In genomic region chr7:34939175-34939574, GRCh38 we compare ENCODE assay signal across 16 cellular contexts.
DNase-seq lines count a peak whose midpoint lies in the region; ATAC-seq, FAIRE-seq and TF ChIP-seq lines count a peak whose summit lies in the region.
"Had no signal": no experiment of that assay in that cellular context is flagged by ENCODE, and none has a peak within 500 bp of the region (broad histone marks: within the 10 kb centered on the region; RNA-seq: fewer than 3 reads in every experiment).

No MANE protein-coding gene starts in this region.

- H3K27ac ChIP-seq in astrocyte (ENCODE audit: low read depth, low read length): no peak overlapping the region
- no peak overlapping the region for H3K27ac ChIP-seq in thyroid gland
- H3K27ac ChIP-seq: testis had no signal

- H3K9ac ChIP-seq in astrocyte (ENCODE audit: low read length): no peak overlapping the region

- peak overlapping the region; percentile 28 for H3K4me2 ChIP-seq in astrocyte (ENCODE audit: low read length)

- no peak for TF ChIP-seq POLR2A in thyroid gland (IDR thresholded peaks at IDR 0.05)

- CTCF ChIA-PET in T-cell (lab: Charles Lee): interaction anchor here in 1 of 2 donors (0.6 kb wide), 1 partner anchor 104 kb away, joined by 3 read pairs; no protein-coding TSS in a partner anchor

- WGBS in thyroid gland, 2 donors: 88 to 91% methylated on average over 6 of the region's 6 CpGs

- FAIRE-seq in astrocyte (lab: Jason Lieb, UNC): no peak
- FAIRE-seq: D721Med had no signal

- H3K4me3 ChIP-seq in astrocyte (ENCODE audit: insufficient read depth, low read depth, low read length) (no peak overlapping the region), thyroid gland (replicated peaks in 1 of 3) (no peak overlapping the region)
- H3K4me3 ChIP-seq: testis had no signal

- H3K4me1 Mint-ChIP-seq in HFFc6 (ENCODE audit: low read depth) (peaks cover 15% of the 10 kb centered on the region), astrocyte (ENCODE audit: low read depth, unreplicated experiment) (peaks cover 10% of the 10 kb centered on the region), T-cell (no peaks in the 10 kb centered on the region)
- H3K4me1 Mint-ChIP-seq in natural killer cell treated with Interleukin-12 subunit alpha and Interleukin-12 subunit beta and Interleukin-15 and Interleukin-18, amount 100 ng/mL, for 72 hours (ENCODE audit: low read depth in 2 of 2): no peaks in the 10 kb centered on the region
- H3K4me1 Mint-ChIP-seq: memory B cell had no signal

- H3K4me3 Mint-ChIP-seq in HFFc6 (peak overlapping the region; percentile 27; the same call in 1 of the 2 replicates), astrocyte (ENCODE audit: unreplicated experiment) (no peak overlapping the region), T-cell (no peak overlapping the region)
- no peak overlapping the region for H3K4me3 Mint-ChIP-seq in natural killer cell treated with Interleukin-12 subunit alpha and Interleukin-12 subunit beta and Interleukin-15 and Interleukin-18, amount 100 ng/mL, for 72 hours
- H3K4me3 Mint-ChIP-seq: memory B cell had no signal

- no peak for ATAC-seq in T-cell (replicated peaks in 1 of 4)
- ATAC-seq in natural killer cell treated with Interleukin-12 subunit alpha and Interleukin-12 subunit beta and Interleukin-15 and Interleukin-18, amount 100 ng/mL, for 72 hours: no peak

- no peak for TF ChIP-seq CTCF in HFFc6 (IDR thresholded peaks at IDR 0.05)
- TF ChIP-seq CTCF in astrocyte (IDR thresholded peaks at IDR 0.05; ENCODE audit: insufficient read depth, low read depth, low read length): no peak
- no peak for TF ChIP-seq CTCF in thyroid gland (IDR thresholded peaks at IDR 0.05)

- DNase-seq in A172 (ENCODE audit: low spot score) (peak; percentile 26), HFFc6 (peak; percentile 53), astrocyte (ENCODE audit: low read depth) (peak; percentile 68), hepatic stellate cell (ENCODE audit: low spot score) (peak; percentile 15), T-cell (no peak), thyroid gland (no peak), NCI-H510A (lab: John Stamatoyannopoulos, UW) (no peak)
- DNase-seq in natural killer cell treated with Interleukin-12 subunit alpha and Interleukin-12 subunit beta and Interleukin-15 and Interleukin-18, amount 100 ng/mL, for 72 hours (ENCODE audit: low spot score): no peak
- DNase-seq: activated naive CD4-positive, alpha-beta T cell treated with anti-CD3 and anti-CD28 coated beads, Interleukin-2, amount 50 U/mL, for 16 hours; cerebellar nuclear complex; erythroblast; NCI-H2029; NCI-H82; testis had no signal

- H3K4me1 ChIP-seq in astrocyte (ENCODE audit: insufficient read depth, low read length) (peaks cover 6% of the 10 kb centered on the region), thyroid gland (no peaks in the 10 kb centered on the region)
- H3K4me1 ChIP-seq: testis had no signal

- intact Hi-C loops in thyroid gland (cut with DNase I): no loop called here

- H3K27me3 ChIP-seq in astrocyte (ENCODE audit: insufficient read depth, low read length) (no peaks in the 10 kb centered on the region), thyroid gland (no peaks in the 10 kb centered on the region)
- H3K27me3 ChIP-seq: testis had no signal

- no peaks in the 10 kb centered on the region for H3K79me2 ChIP-seq in astrocyte (ENCODE audit: insufficient read depth, low read length)

- H2AFZ ChIP-seq in astrocyte (ENCODE audit: low read depth, low read length): no peak overlapping the region

- peaks cover 2% of the 10 kb centered on the region for H3K36me3 ChIP-seq in astrocyte (ENCODE audit: insufficient read depth, low read length)
- H3K36me3 ChIP-seq in thyroid gland: peaks cover 0 to 7% of the 10 kb centered on the region in 2 donors

- H3K27me3 Mint-ChIP-seq in HFFc6 (ENCODE audit: insufficient read depth): no peaks in the 10 kb centered on the region
- H3K27me3 Mint-ChIP-seq in astrocyte (ENCODE audit: low read depth, unreplicated experiment): no peaks in the 10 kb centered on the region
- no peaks in the 10 kb centered on the region for H3K27me3 Mint-ChIP-seq in T-cell
- H3K27me3 Mint-ChIP-seq in natural killer cell treated with Interleukin-12 subunit alpha and Interleukin-12 subunit beta and Interleukin-15 and Interleukin-18, amount 100 ng/mL, for 72 hours: no peaks in the 10 kb centered on the region
- H3K27me3 Mint-ChIP-seq: memory B cell had no signal

- H4K20me1 ChIP-seq in astrocyte (ENCODE audit: insufficient read depth, low read length): no peaks in the 10 kb centered on the region

- POLR2A ChIA-PET in T-cell (lab: Charles Lee): no interaction called here

- H3K36me3 Mint-ChIP-seq in HFFc6 (ENCODE audit: low read depth) (peaks cover 5% of the 10 kb centered on the region; the same call in 1 of the 2 replicates), astrocyte (ENCODE audit: low read depth, unreplicated experiment) (peaks cover 9% of the 10 kb centered on the region), T-cell (peaks cover 31% of the 10 kb centered on the region)
- peaks cover 11% of the 10 kb centered on the region for H3K36me3 Mint-ChIP-seq in natural killer cell treated with Interleukin-12 subunit alpha and Interleukin-12 subunit beta and Interleukin-15 and Interleukin-18, amount 100 ng/mL, for 72 hours

- H3K27ac Mint-ChIP-seq in HFFc6 (peak overlapping the region; percentile 32), astrocyte (ENCODE audit: unreplicated experiment) (peak overlapping the region; percentile 70), T-cell (no peak overlapping the region)
- no peak overlapping the region for H3K27ac Mint-ChIP-seq in natural killer cell treated with Interleukin-12 subunit alpha and Interleukin-12 subunit beta and Interleukin-15 and Interleukin-18, amount 100 ng/mL, for 72 hours
- H3K27ac Mint-ChIP-seq: memory B cell had no signal

- H3K9me3 ChIP-seq in astrocyte (ENCODE audit: insufficient read depth, low read depth, low read length) (no peaks in the 10 kb centered on the region), thyroid gland (no peaks in the 10 kb centered on the region)
- H3K9me3 ChIP-seq: testis had no signal

- no peaks in the 10 kb centered on the region for H3K9me3 Mint-ChIP-seq in HFFc6
- H3K9me3 Mint-ChIP-seq in astrocyte (ENCODE audit: unreplicated experiment): peaks cover 4% of the 10 kb centered on the region
- H3K9me3 Mint-ChIP-seq in T-cell: no peaks in the 10 kb centered on the region
- no peaks in the 10 kb centered on the region for H3K9me3 Mint-ChIP-seq in natural killer cell treated with Interleukin-12 subunit alpha and Interleukin-12 subunit beta and Interleukin-15 and Interleukin-18, amount 100 ng/mL, for 72 hours
- H3K9me3 Mint-ChIP-seq: memory B cell had no signal

Comparison
In these comparisons a context has a peak if more than half of its experiments do, and no peak if none do; other contexts are left out.
1. DNase-seq: peak in A172 (single experiment), HFFc6 (single experiment), astrocyte (single experiment) and hepatic stellate cell (single experiment); none in T-cell (0 of 34), natural killer cell treated with Interleukin-12 subunit alpha and Interleukin-12 subunit beta and Interleukin-15 and Interleukin-18, amount 100 ng/mL, for 72 hours (single experiment), thyroid gland (0 of 2) and NCI-H510A (single experiment).
2. H3K27ac Mint-ChIP-seq: peak in HFFc6 (single experiment) and astrocyte (single experiment); none in T-cell (0 of 2) and natural killer cell treated with Interleukin-12 subunit alpha and Interleukin-12 subunit beta and Interleukin-15 and Interleukin-18, amount 100 ng/mL, for 72 hours (0 of 2).